In genomic region chr22:21582801-21583740, GRCh38 we compare ENCODE assay signal across 12 cellular contexts. TPM values are rescaled to one million over a fixed set of nuclear protein-coding genes. Genes with fewer than 3 reads are reported as not detected.
DNase-seq lines count a peak whose midpoint lies in the region; ATAC-seq and TF ChIP-seq lines count a peak whose summit lies in the region.
"Had no signal": no experiment of that assay in that cellular context is flagged by ENCODE, and none has a peak within 500 bp of the region (broad histone marks: within the 10 kb centered on the region; RNA-seq: fewer than 3 reads in every experiment).

No MANE protein-coding gene starts in this region.

- H3K4me3 ChIP-seq in brain microvascular endothelial cell (ENCODE audit: low read depth, low read length), result no peak overlapping the region
- H3K4me3 ChIP-seq: pancreas, thoracic aorta had no signal

- no peaks in the 10 kb centered on the region for H4K20me1 ChIP-seq in H9 (ENCODE audit: control insufficient read depth, insufficient read depth, insufficient read length)

- H3K9ac ChIP-seq in H9 (ENCODE audit: extremely low read depth, insufficient read length, low read length), result no peak overlapping the region

- ATAC-seq in activated T-helper 17 cell treated with anti-CD3 and anti-CD28 coated beads, Interleukin-2, amount 50 U/mL, for 72 hours (replicated peaks), result no peak

- DNase-seq in H9 (no peak), myocyte (ENCODE audit: low read depth) (peak; percentile 28), DMS114 treated with DMSO at 0.1 percent for 48 hours (lab: John Stamatoyannopoulos, UW; ENCODE audit: unreplicated experiment) (no peak), osteocyte (ENCODE audit: extremely low spot score, unreplicated experiment) (no peak), brain microvascular endothelial cell (no peak), superior temporal gyrus (ENCODE audit: extremely low spot score) (no peak)
- DNase-seq: caudate nucleus; pancreas; stimulated activated CD4-positive, alpha-beta T cell treated with anti-CD3 and anti-CD28 coated beads, Interleukin-4, amount 100 ng/mL, for 4 hours had no signal

- H3K36me3 Mint-ChIP-seq in H9 (ENCODE audit: insufficient read depth in 1 of 3, low read depth in 3 of 3) (peaks cover 0 to 15% (median 13%) of the 10 kb centered on the region in 3 experiments; a peak in 5 of 7 replicates), osteocyte (ENCODE audit: unreplicated experiment) (peaks cover 2% of the 10 kb centered on the region)
- peaks cover 34% of the 10 kb centered on the region for H3K36me3 Mint-ChIP-seq in activated T-helper 17 cell treated with anti-CD3 and anti-CD28 coated beads, Interleukin-2, amount 50 U/mL, for 72 hours (ENCODE audit: low read depth)

- no peak overlapping the region for H2BK120ac ChIP-seq in H9 (ENCODE audit: low read depth, low read length, poor library complexity, severe bottlenecking)

- TF ChIP-seq CTCF in C4-2B (conservative IDR thresholded peaks at IDR 0.05) (no peak), H9 (conservative IDR thresholded peaks at IDR 0.05) (no peak), osteocyte (IDR thresholded peaks at IDR 0.05) (no peak), brain microvascular endothelial cell (IDR thresholded peaks at IDR 0.05; ENCODE audit: low read depth, low read length, missing control alignments) (no peak)

- H3K4me1 ChIP-seq in H9 (ENCODE audit: insufficient read depth, low read length), result no peaks in the 10 kb centered on the region

- H3K27ac ChIP-seq in C4-2B (peak overlapping the region; percentile 76), H9 (ENCODE audit: insufficient read length, low read depth, low read length) (no peak overlapping the region), brain microvascular endothelial cell (no peak overlapping the region)
- H3K27ac ChIP-seq: pancreas, thoracic aorta had no signal

- peaks cover 70% of the 10 kb centered on the region for H3K79me2 ChIP-seq in H9 (ENCODE audit: insufficient read depth, low read length)

- no peak overlapping the region for H2BK5ac ChIP-seq in H9 (ENCODE audit: insufficient read length, low read length)

- no peak overlapping the region for H4K91ac ChIP-seq in H9 (ENCODE audit: insufficient read length, low read depth, low read length)

- H3K9me3 Mint-ChIP-seq in H9, result no peaks in the 10 kb centered on the region
- no peaks in the 10 kb centered on the region for H3K9me3 Mint-ChIP-seq in activated T-helper 17 cell treated with anti-CD3 and anti-CD28 coated beads, Interleukin-2, amount 50 U/mL, for 72 hours
- H3K9me3 Mint-ChIP-seq in osteocyte (ENCODE audit: unreplicated experiment), result no peaks in the 10 kb centered on the region

- H3K27me3 Mint-ChIP-seq in H9 (ENCODE audit: low read depth), result no peaks in the 10 kb centered on the region
- no peaks in the 10 kb centered on the region for H3K27me3 Mint-ChIP-seq in activated T-helper 17 cell treated with anti-CD3 and anti-CD28 coated beads, Interleukin-2, amount 50 U/mL, for 72 hours
- no peaks in the 10 kb centered on the region for H3K27me3 Mint-ChIP-seq in osteocyte (ENCODE audit: unreplicated experiment)

- H3K56ac ChIP-seq in H9 (ENCODE audit: insufficient read length, low read depth, low read length), result no peak overlapping the region

- H3K4me3 Mint-ChIP-seq in H9 (no peak overlapping the region), osteocyte (ENCODE audit: unreplicated experiment) (no peak overlapping the region)
- no peak overlapping the region for H3K4me3 Mint-ChIP-seq in activated T-helper 17 cell treated with anti-CD3 and anti-CD28 coated beads, Interleukin-2, amount 50 U/mL, for 72 hours

- no peaks in the 10 kb centered on the region for H3K9me3 ChIP-seq in H9 (ENCODE audit: control insufficient read depth, low read depth, low read length)
- H3K9me3 ChIP-seq: pancreas, thoracic aorta had no signal

- WGBS in H9 (ENCODE audit: extremely low coverage, insufficient read length, low lambda C conversion rate), result no CpG with 5 or more reads among the region's 10 CpGs

- H4K8ac ChIP-seq in H9 (replicated peaks; ENCODE audit: insufficient read length, low read depth, low read length), result no peak overlapping the region

- H3K27ac Mint-ChIP-seq in H9 (peak overlapping the region; percentile 63 to 94 (median 91); a peak in 6 of 7 replicates), osteocyte (ENCODE audit: unreplicated experiment) (no peak overlapping the region)
- H3K27ac Mint-ChIP-seq in activated T-helper 17 cell treated with anti-CD3 and anti-CD28 coated beads, Interleukin-2, amount 50 U/mL, for 72 hours, result peak overlapping the region; percentile 47

- no peak overlapping the region for H3K14ac ChIP-seq in H9 (ENCODE audit: insufficient read depth, low read length)

- no peak overlapping the region for H4K5ac ChIP-seq in H9 (ENCODE audit: insufficient read length, low read depth, low read length)

- H2BK12ac ChIP-seq in H9 (ENCODE audit: insufficient read length, low read depth, low read length), result no peak overlapping the region

- H3K36me3 ChIP-seq in brain microvascular endothelial cell (replicated peaks), result peaks cover 19% of the 10 kb centered on the region
- H3K36me3 ChIP-seq: pancreas, thoracic aorta had no signal

- no peaks in the 10 kb centered on the region for H3K23me2 ChIP-seq in H9 (ENCODE audit: insufficient read length, low read depth, low read length, poor library complexity, severe bottlenecking)

- no peak overlapping the region for H2BK20ac ChIP-seq in H9 (ENCODE audit: low read depth, low read length, poor library complexity, severe bottlenecking)

- H2AFZ ChIP-seq in H9 (ENCODE audit: low read length), result no peak overlapping the region

- no peak overlapping the region for H3T11ph ChIP-seq in H9 (ENCODE audit: low read length)

- H3K4me2 ChIP-seq in H9 (ENCODE audit: insufficient read depth, insufficient read length, low read length), result no peak overlapping the region

- in situ Hi-C loops in brain microvascular endothelial cell (cut with HindIII; ENCODE audit: low pct_ligation_motif_present, low sequenced_read_pairs), result no loop called here

- no peak overlapping the region for H3K4ac ChIP-seq in H9 (ENCODE audit: low read depth, low read length)

- H3K4me1 Mint-ChIP-seq in H9 (peaks cover 7 to 10% of the 10 kb centered on the region in 2 experiments; a peak in 3 of 4 replicates), osteocyte (ENCODE audit: unreplicated experiment) (peaks cover 14% of the 10 kb centered on the region)
- H3K4me1 Mint-ChIP-seq in activated T-helper 17 cell treated with anti-CD3 and anti-CD28 coated beads, Interleukin-2, amount 50 U/mL, for 72 hours, result peaks cover 29% of the 10 kb centered on the region

- H3K79me1 ChIP-seq in H9 (ENCODE audit: insufficient read depth, low read depth, low read length, poor library complexity, severe bottlenecking), result peaks cover 12% of the 10 kb centered on the region

- no peak overlapping the region for H3K18ac ChIP-seq in H9 (ENCODE audit: insufficient read length, low read depth, low read length)

- no peak overlapping the region for H2BK15ac ChIP-seq in H9 (ENCODE audit: low read depth, low read length)

- no peak overlapping the region for H3K23ac ChIP-seq in H9 (ENCODE audit: insufficient read length, low read depth, low read length)

- H2AK5ac ChIP-seq in H9 (ENCODE audit: insufficient read length, low read length), result no peak overlapping the region

- H3K27me3 ChIP-seq in H9 (ENCODE audit: insufficient read depth, low read length) (no peaks in the 10 kb centered on the region), brain microvascular endothelial cell (replicated peaks) (no peaks in the 10 kb centered on the region)
- H3K27me3 ChIP-seq: pancreas had no signal

RNA-seq across cellular contexts. Expression of gene UBE2L3, which starts 15.6 kb away (rescaled TPM):
- 78.7 and 79.7 TPM in 2 replicates for total RNA-seq in H9 (2021)
- total RNA-seq in activated T-helper 17 cell treated with anti-CD3 and anti-CD28 coated beads, Interleukin-2, amount 50 U/mL, for 72 hours, result 10 to 100 TPM; 36.6 to 78.9 TPM
- 70.4 TPM in 2 replicates for total RNA-seq in myocyte
- polyA plus RNA-seq in myocyte (2012), result 64.8 TPM
- total RNA-seq in osteocyte, result 57.1 and 57.9 TPM in 2 replicates

RNA-seq across cellular contexts. Expression of gene RIMBP3C, which starts 31.8 kb away (rescaled TPM):
- total RNA-seq in H9 (2021) (0.22 and 0.44 TPM in 2 replicates), myocyte (0.42 TPM in 1 of 2 replicates, not detected in the other), osteocyte (0.68 TPM in 1 of 2 replicates, not detected in the other)
- total RNA-seq in activated T-helper 17 cell treated with anti-CD3 and anti-CD28 coated beads, Interleukin-2, amount 50 U/mL, for 72 hours, result under 1 TPM; 0.06 to 0.19 TPM
- 0.24 TPM for polyA plus RNA-seq in myocyte (2012)

RNA-seq across cellular contexts. Expression of gene YDJC, which starts 46.8 kb away (rescaled TPM):
- 29.8 and 30.2 TPM in 2 replicates for total RNA-seq in H9 (2021)
- total RNA-seq in activated T-helper 17 cell treated with anti-CD3 and anti-CD28 coated beads, Interleukin-2, amount 50 U/mL, for 72 hours, result 10 to 100 TPM; 28.9 to 56.6 TPM
- total RNA-seq in myocyte, result 13.3 and 20.4 TPM in 2 replicates
- polyA plus RNA-seq in myocyte (2012), result 8.8 TPM
- total RNA-seq in osteocyte, result 15.7 and 15.9 TPM in 2 replicates

RNA-seq across cellular contexts. Expression of gene CCDC116, which starts 49.5 kb away (rescaled TPM):
- total RNA-seq in H9 (2021) (0.22 and 0.63 TPM in 2 replicates), myocyte (0.13 and 0.57 TPM in 2 replicates), osteocyte (0.59 and 0.78 TPM in 2 replicates)
- under 1 TPM; 0.29 to 0.37 TPM for total RNA-seq in activated T-helper 17 cell treated with anti-CD3 and anti-CD28 coated beads, Interleukin-2, amount 50 U/mL, for 72 hours
- polyA plus RNA-seq in myocyte (2012), result 0.26 TPM

RNA-seq across cellular contexts. Expression of gene SDF2L1, which starts 59.0 kb away (rescaled TPM):
- total RNA-seq in H9 (2021) (36.0 TPM in 2 replicates), myocyte (37.8 and 63.1 TPM in 2 replicates), osteocyte (20.7 and 23.2 TPM in 2 replicates)
- 10 to 100 TPM; 15.3 to 48.5 TPM for total RNA-seq in activated T-helper 17 cell treated with anti-CD3 and anti-CD28 coated beads, Interleukin-2, amount 50 U/mL, for 72 hours
- 67.2 TPM for polyA plus RNA-seq in myocyte (2012)
